ENCODE assay signal across 8 cellular contexts in genomic region chr2:151238527-151239487, GRCh38. TPM values are rescaled to one million over a fixed set of nuclear protein-coding genes. Genes with fewer than 3 reads are reported as not detected.
DNase-seq lines count a peak whose midpoint lies in the region; ATAC-seq and TF ChIP-seq lines count a peak whose summit lies in the region.

No MANE protein-coding gene starts in this region.

- H3K9me3 Mint-ChIP-seq in activated CD8-positive, alpha-beta T cell treated with anti-CD3 and anti-CD28 coated beads for 36 hours, result no peaks in the 10 kb centered on the region

- H3K27ac Mint-ChIP-seq in activated CD8-positive, alpha-beta T cell treated with anti-CD3 and anti-CD28 coated beads for 36 hours, result no peak overlapping the region

- H3K27ac ChIP-seq in DND-41 (ENCODE audit: low read length) (no peak overlapping the region), osteoblast (ENCODE audit: low read depth, low read length) (peak overlapping the region; percentile 29)

- H2AFZ ChIP-seq in DND-41 (ENCODE audit: low read depth, low read length) (no peak overlapping the region), osteoblast (ENCODE audit: low read length) (no peak overlapping the region)

- ATAC-seq in DND-41 (ENCODE audit: insufficient read depth, low read depth) (peak; percentile 85), HG03575 (IDR thresholded peaks at IDR 0.05; ENCODE audit: extremely low read depth, insufficient number of reproducible peaks, low FRiP score, unreplicated experiment) (peak; percentile 78), GM19397 (IDR thresholded peaks at IDR 0.05; ENCODE audit: unreplicated experiment) (no peak)
- ATAC-seq in activated CD8-positive, alpha-beta T cell treated with anti-CD3 and anti-CD28 coated beads for 36 hours, result peak; percentile 82

- H3K4me3 Mint-ChIP-seq in activated CD8-positive, alpha-beta T cell treated with anti-CD3 and anti-CD28 coated beads for 36 hours, result no peak overlapping the region

- H3K79me2 ChIP-seq in DND-41 (ENCODE audit: insufficient read depth, low read length) (no peaks in the 10 kb centered on the region), osteoblast (ENCODE audit: insufficient read depth, low read length) (no peaks in the 10 kb centered on the region)

- H3K36me3 ChIP-seq in DND-41 (ENCODE audit: insufficient read depth, low read length), result no peaks in the 10 kb centered on the region
- H3K36me3 ChIP-seq in osteoblast (ENCODE audit: insufficient read depth, low read length), result no peaks in the 10 kb centered on the region

- no peaks in the 10 kb centered on the region for H3K4me1 ChIP-seq in DND-41 (ENCODE audit: insufficient read depth, low read length)
- H3K4me1 ChIP-seq in osteoblast (ENCODE audit: insufficient read depth, low read length), result peaks cover 8% of the 10 kb centered on the region

- intact Hi-C loops in activated CD8-positive, alpha-beta T cell treated with anti-CD3 and anti-CD28 coated beads for 36 hours (cut with micrococcal nuclease), result loop anchor here (10.0 kb wide), 1 partner anchor 1644 kb away; no protein-coding TSS in a partner anchor

- TF ChIP-seq CTCF in DND-41 (IDR thresholded peaks at IDR 0.05; ENCODE audit: borderline replicate concordance, extremely low read depth, low read length, poor library complexity, severe bottlenecking) (peak; percentile 86), GM20000 (IDR thresholded peaks at IDR 0.05; ENCODE audit: extremely low read depth, missing control alignments) (peak; percentile 52), osteoblast (IDR thresholded peaks at IDR 0.05; ENCODE audit: extremely low read depth, low read depth, low read length) (peak; percentile 86)
- peak; percentile 89 for TF ChIP-seq CTCF in activated CD8-positive, alpha-beta T cell treated with anti-CD3 and anti-CD28 coated beads for 36 hours (IDR thresholded peaks at IDR 0.05)

- H3K27me3 Mint-ChIP-seq in activated CD8-positive, alpha-beta T cell treated with anti-CD3 and anti-CD28 coated beads for 36 hours, result no peaks in the 10 kb centered on the region

- POLR2A ChIA-PET in activated CD8-positive, alpha-beta T cell treated with anti-CD3 and anti-CD28 coated beads for 36 hours (lab: Charles Lee), result no interaction called here

- no peak overlapping the region for H3K4me3 ChIP-seq in DND-41 (ENCODE audit: low read depth in 1 of 2, low read length in 2 of 2)
- H3K4me3 ChIP-seq in osteoblast (ENCODE audit: insufficient read depth, low read length), result no peak overlapping the region

- H3K27me3 ChIP-seq in DND-41 (ENCODE audit: insufficient read depth, low read length, poor library complexity) (no peaks in the 10 kb centered on the region), osteoblast (ENCODE audit: insufficient read depth, low read length) (no peaks in the 10 kb centered on the region)

- H3K9ac ChIP-seq in DND-41 (ENCODE audit: low read depth, low read length), result no peak overlapping the region

- peaks cover 5% of the 10 kb centered on the region for H3K4me1 Mint-ChIP-seq in activated CD8-positive, alpha-beta T cell treated with anti-CD3 and anti-CD28 coated beads for 36 hours (ENCODE audit: low read depth)

- no peak overlapping the region for H3K4me2 ChIP-seq in DND-41 (ENCODE audit: insufficient read depth, low read length)
- H3K4me2 ChIP-seq in osteoblast (ENCODE audit: insufficient read depth, low read length), result peak overlapping the region; percentile 53

- H3K9me3 ChIP-seq in DND-41 (ENCODE audit: insufficient read depth, low read length, severe bottlenecking) (no peaks in the 10 kb centered on the region), osteoblast (ENCODE audit: low read depth, low read length) (no peaks in the 10 kb centered on the region)

- H4K20me1 ChIP-seq in DND-41 (ENCODE audit: insufficient read depth, low read length), result no peaks in the 10 kb centered on the region
- H4K20me1 ChIP-seq in osteoblast (ENCODE audit: insufficient read depth, low read length), result no peaks in the 10 kb centered on the region

- no peaks in the 10 kb centered on the region for H3K36me3 Mint-ChIP-seq in activated CD8-positive, alpha-beta T cell treated with anti-CD3 and anti-CD28 coated beads for 36 hours (ENCODE audit: low read depth)

- CTCF ChIA-PET in activated CD8-positive, alpha-beta T cell treated with anti-CD3 and anti-CD28 coated beads for 36 hours (lab: Charles Lee), result interaction anchor here (0.6 to 2.8 kb wide), 46 partner anchors 9 to 1678 kb away, joined by 3 to 55 read pairs (median 4); partner anchors contain the start of genes NMI and RBM43

- peak; percentile 55 for DNase-seq in DND-41
- peak; percentile 55 for DNase-seq in GM20000 (ENCODE audit: low spot score)
- peak; percentile 42 for DNase-seq in NCI-H748 treated with DMSO at 0.1 percent for 48 hours (lab: John Stamatoyannopoulos, UW)
- DNase-seq in activated CD8-positive, alpha-beta T cell treated with anti-CD3 and anti-CD28 coated beads for 36 hours, result peak; percentile 59
- DNase-seq in foreskin melanocyte, result peak; percentile 57
- peak; percentile 71 for DNase-seq in osteoblast (ENCODE audit: insufficient read length, low spot score, missing footprints)

RNA-seq across cellular contexts. Expression of gene RBM43, which starts 22.9 kb away (rescaled TPM):
- 1 to 10 TPM; 3.4 to 3.5 TPM for total RNA-seq in activated CD8-positive, alpha-beta T cell treated with anti-CD3 and anti-CD28 coated beads for 36 hours
- 11.6 and 12.1 TPM in 2 replicates for total RNA-seq in osteoblast

RNA-seq across cellular contexts. Expression of gene NMI, which starts 50.7 kb away (rescaled TPM):
- 10 to 100 TPM; 28.4 to 28.5 TPM for total RNA-seq in activated CD8-positive, alpha-beta T cell treated with anti-CD3 and anti-CD28 coated beads for 36 hours
- total RNA-seq in osteoblast, result 15.9 and 21.0 TPM in 2 replicates
